Comparison of ENCODE assay signal across 1 cellular context in genomic region chr7:111113263-111114017, GRCh38.
A peak's percentile ranks its signal among the peaks of the same experiment; 100 is the strongest.
TF ChIP-seq lines count a peak whose summit lies in the region.

No MANE protein-coding gene starts in this region.

TF ChIP-seq in GM12878, 131 proteins besides CTCF, POLR2A, EP300 and RAD21 (continued from another document and continues in another):
- TF ChIP-seq PKNOX1 (IDR thresholded peaks at IDR 0.05) (peak; percentile 92), EED (IDR thresholded peaks at IDR 0.05; ENCODE audit: low read depth) (no peak), IKZF2 (IDR thresholded peaks at IDR 0.05) (peak; percentile 51 to 61; a peak in 2 of 4 replicates), ZNF207 (IDR thresholded peaks at IDR 0.05; ENCODE audit: borderline replicate concordance) (no peak), PAX5 (IDR thresholded peaks at IDR 0.05; ENCODE audit: borderline replicate concordance, low read depth, low read length) (no peak), MYC (IDR thresholded peaks at IDR 0.05; ENCODE audit: insufficient read depth, insufficient read length, insufficient replicate concordance, low read length, severe bottlenecking) (no peak), YY1 (IDR thresholded peaks at IDR 0.05; ENCODE audit: low read depth, low read length) (no peak), TCF7 (IDR thresholded peaks at IDR 0.05; ENCODE audit: borderline replicate concordance) (peak; percentile 86; the same call in 1 of the 2 replicates), SIN3A (IDR thresholded peaks at IDR 0.05; ENCODE audit: low read depth, low read length) (no peak), PBX3 (IDR thresholded peaks at IDR 0.05; ENCODE audit: insufficient replicate concordance, low read depth, low read length) (peak; percentile 34), ZBTB11 (CRISPR knock-in tag; IDR thresholded peaks at IDR 0.05) (no peak), PRDM15 (CRISPR knock-in tag; IDR thresholded peaks at IDR 0.05) (no peak), SUPT20H (IDR thresholded peaks at IDR 0.05; ENCODE audit: borderline replicate concordance, control insufficient read depth, low read depth, low read length) (no peak), SMAD5 (IDR thresholded peaks at IDR 0.05; ENCODE audit: low read depth) (no peak), MYB (IDR thresholded peaks at IDR 0.05; ENCODE audit: borderline replicate concordance, low read depth, low read length) (no peak), RELB (IDR thresholded peaks at IDR 0.05; ENCODE audit: low read depth) (peak; percentile 67; the same call in 1 of the 2 replicates), JUNB (IDR thresholded peaks at IDR 0.05) (peak; percentile 78), RBBP5 (conservative IDR thresholded peaks at IDR 0.05) (no peak), RB1 (IDR thresholded peaks at IDR 0.05; ENCODE audit: borderline replicate concordance) (no peak), ZBTB33 (IDR thresholded peaks at IDR 0.05) (no peak), ZNF217 (IDR thresholded peaks at IDR 0.05) (no peak), SIX5 (IDR thresholded peaks at IDR 0.05; ENCODE audit: low read depth, low read length, severe bottlenecking) (no peak), SMARCA5 (IDR thresholded peaks at IDR 0.05) (no peak), E4F1 (IDR thresholded peaks at IDR 0.05; ENCODE audit: borderline replicate concordance, partially characterized antibody) (no peak), ZNF622 (IDR thresholded peaks at IDR 0.05) (no peak), POLR2AphosphoS2 (IDR thresholded peaks at IDR 0.05; ENCODE audit: low read depth, low read length) (no peak), TCF12 (IDR thresholded peaks at IDR 0.05; ENCODE audit: low read depth, low read length) (no peak), ZBTB4 (CRISPR knock-in tag; IDR thresholded peaks at IDR 0.05) (no peak), CEBPZ (IDR thresholded peaks at IDR 0.05; ENCODE audit: low read depth, low read length) (no peak), SMAD1 (IDR thresholded peaks at IDR 0.05; ENCODE audit: low read depth, partially characterized antibody) (no peak), ATF7 (IDR thresholded peaks at IDR 0.05; ENCODE audit: low read depth) (peak; percentile 97), YBX1 (IDR thresholded peaks at IDR 0.05) (no peak), KLF5 (IDR thresholded peaks at IDR 0.05; ENCODE audit: partially characterized antibody) (no peak), RAD51 (IDR thresholded peaks at IDR 0.05) (no peak), MTA2 (IDR thresholded peaks at IDR 0.05; ENCODE audit: low read depth) (peak; percentile 33; the same call in 1 of the 2 replicates), IRF4 (IDR thresholded peaks at IDR 0.05; ENCODE audit: low read depth, low read length) (no peak), BMI1 (IDR thresholded peaks at IDR 0.05; ENCODE audit: borderline replicate concordance) (no peak), NBN (IDR thresholded peaks at IDR 0.05) (0 out of 2 replicates have a peak, but pooled peaks have one; percentile 36)
